In the genomic region with DNA sequence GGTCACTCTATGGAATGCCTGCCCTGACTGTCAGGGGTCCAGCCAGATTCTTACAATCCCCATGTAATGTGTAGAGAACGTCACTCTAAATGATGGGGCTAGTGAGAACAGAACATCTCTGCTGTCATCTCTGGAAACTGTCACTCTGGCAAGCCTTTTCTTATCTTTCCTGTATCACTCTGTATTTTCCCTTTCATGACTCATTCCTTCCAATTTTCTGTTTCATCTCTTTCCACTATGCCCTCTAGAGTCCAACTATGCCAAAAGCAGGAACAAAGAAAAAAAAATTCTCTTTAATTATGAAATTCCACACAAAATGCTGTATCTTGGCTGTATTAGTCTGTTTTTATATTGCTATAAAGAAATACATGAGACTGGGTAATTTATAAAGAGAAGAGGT, we compare ENCODE assay signal across 13 cellular contexts.
DNase-seq lines count a peak whose midpoint lies in the region; FAIRE-seq and TF ChIP-seq lines count a peak whose summit lies in the region.
"Had no signal": no experiment of that assay in that cellular context is flagged by ENCODE, and none has a peak within 500 bp of the region (broad histone marks: within the 10 kb centered on the region; RNA-seq: fewer than 3 reads in every experiment).

No MANE protein-coding gene starts in this region.

- H3K36me3 Mint-ChIP-seq in MCF 10A (ENCODE audit: insufficient read depth, unreplicated experiment), result no peaks in the 10 kb centered on the region
- H3K36me3 Mint-ChIP-seq: activated naive CD4-positive, alpha-beta T cell treated with anti-CD3 and anti-CD28 coated beads, Interleukin-2, amount 50 U/mL, for 24 hours had no signal

- H3K36me3 ChIP-seq in mammary epithelial cell (ENCODE audit: insufficient read depth, low read length), result no peaks in the 10 kb centered on the region
- H3K36me3 ChIP-seq in ascending aorta, result no peaks in the 10 kb centered on the region

- H3K9ac ChIP-seq in mammary epithelial cell (ENCODE audit: insufficient read depth, low read length), result no peak overlapping the region

- no peaks in the 10 kb centered on the region for H3K4me1 Mint-ChIP-seq in MCF 10A (ENCODE audit: insufficient read depth, unreplicated experiment)
- H3K4me1 Mint-ChIP-seq: activated naive CD4-positive, alpha-beta T cell treated with anti-CD3 and anti-CD28 coated beads, Interleukin-2, amount 50 U/mL, for 24 hours had no signal

- WGBS in mammary epithelial cell (ENCODE audit: low coverage, missing lambda C conversion rate), result 0% methylated on average over 1 of the region's 1 CpG

- no peak overlapping the region for H3K4me2 ChIP-seq in mammary epithelial cell (ENCODE audit: insufficient read depth, low read depth, low read length)

- intact Hi-C loops in MCF 10A (cut with micrococcal nuclease), result loop anchor here (2.0 kb wide), 1 partner anchor 649 kb away; no protein-coding TSS in a partner anchor
- intact Hi-C loops in mammary epithelial cell (cut with micrococcal nuclease), result no loop called here
- intact Hi-C loops in ascending aorta (cut with DNase I), result no loop called here

- H4K20me1 ChIP-seq in mammary epithelial cell (ENCODE audit: insufficient read depth, low read length), result no peaks in the 10 kb centered on the region

- H3K9me3 ChIP-seq in mammary epithelial cell (replicated peaks; ENCODE audit: insufficient read depth, low read length), result peaks cover 13% of the 10 kb centered on the region
- H3K9me3 ChIP-seq in ascending aorta, result no peaks in the 10 kb centered on the region

- H3K4me3 Mint-ChIP-seq in MCF 10A (ENCODE audit: unreplicated experiment), result no peak overlapping the region
- H3K4me3 Mint-ChIP-seq: activated naive CD4-positive, alpha-beta T cell treated with anti-CD3 and anti-CD28 coated beads, Interleukin-2, amount 50 U/mL, for 24 hours had no signal

- FAIRE-seq in RCC 7860 (lab: Jason Lieb, UNC) (no peak), urothelium cell line (lab: Jason Lieb, UNC) (peak; percentile 96)

- POLR2A ChIA-PET in MCF 10A (lab: Yijun Ruan, JAX), result no interaction called here

- no peak overlapping the region for H3K27ac Mint-ChIP-seq in MCF 10A (ENCODE audit: low read depth, unreplicated experiment)
- H3K27ac Mint-ChIP-seq: activated naive CD4-positive, alpha-beta T cell treated with anti-CD3 and anti-CD28 coated beads, Interleukin-2, amount 50 U/mL, for 24 hours had no signal

- TF ChIP-seq CTCF in MCF 10A (IDR thresholded peaks at IDR 0.05; ENCODE audit: unreplicated experiment) (peak; percentile 10), mammary epithelial cell (conservative IDR thresholded peaks at IDR 0.05 in 1 of 2, IDR thresholded peaks at IDR 0.05 in 1 of 2; ENCODE audit: extremely low read depth in 1 of 2, insufficient read depth in 1 of 2, low read depth in 1 of 2, low read length in 2 of 2) (no peak), epithelial cell of proximal tubule (conservative IDR thresholded peaks at IDR 0.05; ENCODE audit: low read depth, low read length) (peak; percentile 35), ascending aorta (IDR thresholded peaks at IDR 0.05) (no peak)

- dilution Hi-C loops in mammary epithelial cell (cut with HindIII; ENCODE audit: low sequenced_read_pairs), result no loop called here

- in situ Hi-C loops in mammary epithelial cell (cut with MboI; ENCODE audit: low sequenced_read_pairs in 2 of 2), result no loop called here

- no peaks in the 10 kb centered on the region for H3K79me2 ChIP-seq in mammary epithelial cell (ENCODE audit: insufficient read depth, low read length)

- CTCF ChIA-PET in MCF 10A (lab: Yijun Ruan, JAX), result interaction anchor here (0.5 to 1.5 kb wide), 5 partner anchors 13 to 1619 kb away, joined by 3 to 5 read pairs (median 3); no protein-coding TSS in a partner anchor
- CTCF ChIA-PET in mammary epithelial cell (lab: Charles Lee; ENCODE audit: low non-redundant PET), result no interaction called here

- DNase-seq in MCF 10A (ENCODE audit: unreplicated experiment) (no peak), mammary epithelial cell (no peak), RCC 7860 (ENCODE audit: low spot score) (peak; percentile 24), epithelial cell of proximal tubule (ENCODE audit: low read depth) (no peak), urothelium cell line (ENCODE audit: low spot score) (no peak), amygdala (lab: John Stamatoyannopoulos, UW) (no peak), NCI-H524 treated with DMSO at 0.1 percent for 48 hours (lab: John Stamatoyannopoulos, UW) (no peak), ascending aorta (ENCODE audit: low spot score in 2 of 2) (no peak)
- DNase-seq: activated CD8-positive, alpha-beta memory T cell treated with anti-CD3 and anti-CD28 coated beads, Interleukin-2, amount 50 U/mL, for 4 hours; DMS153; islet precursor cell; NCI-H2227 treated with DMSO at 0.1 percent for 48 hours had no signal

- H3K4me3 ChIP-seq in mammary epithelial cell (replicated peaks in 1 of 3; ENCODE audit: insufficient read depth in 1 of 3, low read depth in 2 of 3, low read length in 3 of 3), result no peak overlapping the region
- no peak overlapping the region for H3K4me3 ChIP-seq in epithelial cell of proximal tubule (ENCODE audit: low read depth, low read length)
- H3K4me3 ChIP-seq in ascending aorta, result no peak overlapping the region

- no peaks in the 10 kb centered on the region for H3K27me3 Mint-ChIP-seq in MCF 10A (ENCODE audit: insufficient read depth, unreplicated experiment)
- H3K27me3 Mint-ChIP-seq: activated naive CD4-positive, alpha-beta T cell treated with anti-CD3 and anti-CD28 coated beads, Interleukin-2, amount 50 U/mL, for 24 hours had no signal

- BruUV-seq in MCF 10A (replicated peaks; lab: Mats Ljungman, UMichigan) (no TSS peak), mammary epithelial cell (replicated peaks; lab: Mats Ljungman, UMichigan) (no TSS peak)

- H3K4me1 ChIP-seq in mammary epithelial cell (ENCODE audit: insufficient read depth, low read length) (no peaks in the 10 kb centered on the region), ascending aorta (no peaks in the 10 kb centered on the region)

- no peak overlapping the region for H3K27ac ChIP-seq in mammary epithelial cell (ENCODE audit: insufficient read depth, low read depth, low read length)
- no peak overlapping the region for H3K27ac ChIP-seq in ascending aorta

- no peaks in the 10 kb centered on the region for H3K9me3 Mint-ChIP-seq in MCF 10A (ENCODE audit: unreplicated experiment)

- H3K27me3 ChIP-seq in mammary epithelial cell (ENCODE audit: insufficient read depth, low read length), result no peaks in the 10 kb centered on the region
- H3K27me3 ChIP-seq in ascending aorta, result no peaks in the 10 kb centered on the region

- no peak overlapping the region for H2AFZ ChIP-seq in mammary epithelial cell (ENCODE audit: low read depth, low read length)

Comparison
In these comparisons a context has a peak if more than half of its experiments do, and no peak if none do; other contexts are left out.
1. CTCF ChIP-seq: peak in MCF 10A (single experiment) and epithelial cell of proximal tubule (single experiment); none in mammary epithelial cell (0 of 2) and ascending aorta (0 of 3).